1 cellular context compared by ENCODE assay signal in genomic region chr10:28378986-28379585, GRCh38.
TF ChIP-seq lines count a peak whose summit lies in the region.

No MANE protein-coding gene starts in this region.

TF ChIP-seq in HepG2, 621 proteins besides CTCF, POLR2A, EP300 and RAD21 (continued from another document):
- TF ChIP-seq ZNF687 (CRISPR knock-in tag; IDR thresholded peaks at IDR 0.05) (peak; percentile 27; the same call in 1 of the 2 replicates), ZBTB38 (CRISPR knock-in tag; IDR thresholded peaks at IDR 0.05) (0 out of 2 replicates have a peak, but pooled peaks have one; percentile 16)
